ENCODE assay signal across 1 cellular context in genomic region chr11:96447711-96448110, GRCh38.
TF ChIP-seq lines count a peak whose summit lies in the region.

No MANE protein-coding gene starts in this region.

TF ChIP-seq in GM23338, 12 proteins besides CTCF, POLR2A, EP300 and RAD21 (continued from another document):
- TF ChIP-seq REST (IDR thresholded peaks at IDR 0.05; ENCODE audit: unreplicated experiment) (no peak), POLR2AphosphoS5 (IDR thresholded peaks at IDR 0.05; ENCODE audit: low read depth) (no peak), STAT1 (IDR thresholded peaks at IDR 0.05; ENCODE audit: unreplicated experiment) (no peak), ZNF114 (CRISPR knock-in tag; IDR thresholded peaks at IDR 0.05) (no peak), ZNF462 (CRISPR knock-in tag; IDR thresholded peaks at IDR 0.05) (no peak)
